ENCODE assay signal across 8 cellular contexts in genomic region chr18:15407874-15408273, GRCh38.
DNase-seq lines count a peak whose midpoint lies in the region; ATAC-seq and TF ChIP-seq lines count a peak whose summit lies in the region.
"Not testable (repeated sequence)": the region's sequence is repeated elsewhere in the genome, so short reads cannot be mapped to it uniquely, and the experiment has no call there.

No MANE protein-coding gene starts in this region.

- not testable (repeated sequence) for H3K36me3 Mint-ChIP-seq in HFFc6 (ENCODE audit: low read depth)

- H3K27me3 Mint-ChIP-seq in HFFc6 (ENCODE audit: insufficient read depth), result not testable (repeated sequence)

- in situ Hi-C loops in ACHN (cut with HindIII; ENCODE audit: low pct_ligation_motif_present, low pct_unique_long_range_greater_than_20kb, low sequenced_read_pairs), result not testable (repeated sequence)

- TF ChIP-seq CTCF in HFFc6 (IDR thresholded peaks at IDR 0.05); fibroblast of villous mesenchyme (IDR thresholded peaks at IDR 0.05; ENCODE audit: insufficient read depth, low read depth, low read length); omental fat pad (IDR thresholded peaks at IDR 0.05): not testable (repeated sequence)

- H3K27ac Mint-ChIP-seq in HFFc6, result not testable (repeated sequence)

- H3K9me3 Mint-ChIP-seq in HFFc6, result not testable (repeated sequence)

- DNase-seq in ACHN (peak; percentile 1), HFFc6 (peak; percentile 7), NAMALWA (ENCODE audit: low spot score) (peak; percentile 18), SK-N-DZ (ENCODE audit: low spot score) (peak; percentile 12), dedifferentiated amniotic fluid mesenchymal stem cell (ENCODE audit: extremely low spot score) (peak; percentile 17), fibroblast of villous mesenchyme (ENCODE audit: low read depth) (peak; percentile 1), superior temporal gyrus (ENCODE audit: extremely low spot score) (peak; percentile 21)
- DNase-seq in omental fat pad (ENCODE audit: low spot score), result not testable (repeated sequence)

- H3K4me3 Mint-ChIP-seq in HFFc6, result not testable (repeated sequence)

- H3K4me1 Mint-ChIP-seq in HFFc6 (ENCODE audit: low read depth), result not testable (repeated sequence)

- ATAC-seq in omental fat pad (ENCODE audit: low FRiP score), result peak; percentile 19

- H3K4me3 ChIP-seq in fibroblast of villous mesenchyme (ENCODE audit: low read depth, low read length), result not testable (repeated sequence)
